Comparison of ENCODE assay signal across 26 cellular contexts in the genomic region with DNA sequence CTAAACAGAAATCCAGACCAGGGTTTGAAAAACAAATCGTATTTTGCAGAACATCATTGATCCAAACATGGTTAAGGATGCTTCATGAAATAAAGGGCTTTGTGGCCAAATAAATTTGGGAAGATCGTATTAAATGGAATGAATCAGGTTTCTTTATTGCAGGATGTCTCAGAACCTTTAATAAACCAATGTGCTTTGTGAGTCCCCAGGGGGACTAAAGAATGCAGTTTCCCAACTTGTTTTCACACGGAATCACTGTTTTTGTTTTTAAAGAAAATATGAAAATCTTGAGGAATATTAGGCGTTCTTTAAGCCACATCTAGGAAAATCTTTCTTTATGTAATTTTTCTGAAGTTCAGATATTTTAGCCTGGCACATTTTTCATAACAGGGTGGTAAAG. TPM values are rescaled to one million over a fixed set of nuclear protein-coding genes. Genes with fewer than 3 reads are reported as not detected.
"Had no signal": no experiment of that assay in that cellular context is flagged by ENCODE, and none has a peak within 500 bp of the region (broad histone marks: within the 10 kb centered on the region; RNA-seq: fewer than 3 reads in every experiment).

No MANE protein-coding gene starts in this region.

- H3K36me3 Mint-ChIP-seq: naive thymus-derived CD8-positive, alpha-beta T cell; stimulated activated memory B cell treated with anti-CD40 and anti-IgM and Interleukin-4, amounts not matched to agents 10 μg/mL and 1 μg/mL and 100 μg/mL, for 72 hours had no signal

- H3K27me3 Mint-ChIP-seq: stimulated activated memory B cell treated with anti-CD40 and anti-IgM and Interleukin-4, amounts not matched to agents 10 μg/mL and 1 μg/mL and 100 μg/mL, for 72 hours; stimulated activated naive CD8-positive, alpha-beta T cell treated with anti-CD3 and anti-CD28 coated beads, Interleukin-15, Interleukin-2, amounts not matched to agents 100 ng/mL and 50 ng/mL, for 24 hours had no signal

- H3K4me3 Mint-ChIP-seq: naive thymus-derived CD8-positive, alpha-beta T cell; stimulated activated memory B cell treated with anti-CD40 and anti-IgM and Interleukin-4, amounts not matched to agents 10 μg/mL and 1 μg/mL and 100 μg/mL, for 72 hours; stimulated activated naive CD8-positive, alpha-beta T cell treated with anti-CD3 and anti-CD28 coated beads, Interleukin-15, Interleukin-2, amounts not matched to agents 100 ng/mL and 50 ng/mL, for 24 hours had no signal

- H3K4me1 Mint-ChIP-seq: naive thymus-derived CD8-positive, alpha-beta T cell; stimulated activated memory B cell treated with anti-CD40 and anti-IgM and Interleukin-4, amounts not matched to agents 10 μg/mL and 1 μg/mL and 100 μg/mL, for 72 hours had no signal

- FAIRE-seq: endometrium, islet of Langerhans had no signal

- H3K27me3 ChIP-seq: gastrocnemius medialis, neutrophil, ovary, right atrium auricular region, spleen, thyroid gland, upper lobe of left lung had no signal

- H3K4me1 ChIP-seq: gastrocnemius medialis, heart right ventricle, right atrium auricular region, spleen, thyroid gland, upper lobe of left lung had no signal

- H3K27ac ChIP-seq: heart right ventricle, neutrophil, ovary, right atrium auricular region, spleen, thyroid gland, upper lobe of left lung had no signal

- H3K4me3 ChIP-seq: gastrocnemius medialis, heart right ventricle, ovary, right atrium auricular region, spleen, thyroid gland, upper lobe of left lung had no signal

- H3K36me3 ChIP-seq: gastrocnemius medialis, heart right ventricle, neutrophil, ovary, right atrium auricular region, spleen, thyroid gland, upper lobe of left lung had no signal

- DNase-seq: effector memory CD4-positive, alpha-beta T cell; gastrocnemius medialis; heart right ventricle; hypothalamus; kidney glomerular epithelial cell; naive thymus-derived CD8-positive, alpha-beta T cell; ovary; spleen; stimulated activated CD4-positive, alpha-beta T cell treated with anti-CD3 and anti-CD28 coated beads, Interleukin-15, amount 100 ng/mL, for 24 hours; stimulated activated CD4-positive, alpha-beta T cell treated with anti-CD3 and anti-CD28 coated beads, Interleukin-1b, Interleukin-23, amount 100 ng/mL, for 48 hours; stimulated activated CD4-positive, alpha-beta T cell treated with anti-CD3 and anti-CD28 coated beads, Interleukin-4, amount 100 ng/mL, for 24 hours; thyroid gland; upper lobe of left lung had no signal

- H3K27ac Mint-ChIP-seq: naive thymus-derived CD8-positive, alpha-beta T cell; stimulated activated memory B cell treated with anti-CD40 and anti-IgM and Interleukin-4, amounts not matched to agents 10 μg/mL and 1 μg/mL and 100 μg/mL, for 72 hours; stimulated activated naive CD8-positive, alpha-beta T cell treated with anti-CD3 and anti-CD28 coated beads, Interleukin-15, Interleukin-2, amounts not matched to agents 100 ng/mL and 50 ng/mL, for 24 hours had no signal

- H3K9me3 ChIP-seq: gastrocnemius medialis, neutrophil, ovary, right atrium auricular region, thyroid gland, upper lobe of left lung had no signal

RNA-seq across cellular contexts. Expression of gene CCDC172, which starts 16.8 kb away (rescaled TPM):
- total RNA-seq: esophagus mucosa; fibroblast of villous mesenchyme; gastrocnemius medialis; heart right ventricle; liver; lung microvascular endothelial cell; mesenteric fat pad; mononuclear cell; naive thymus-derived CD8-positive, alpha-beta T cell; ovary; posterior vena cava; right atrium auricular region; spleen; thyroid gland; upper lobe of left lung had no signal

RNA-seq across cellular contexts. Expression of gene GFRA1, which starts 34.4 kb away (rescaled TPM):
- total RNA-seq: mononuclear cell; naive thymus-derived CD8-positive, alpha-beta T cell had no signal
